In the genomic region with DNA sequence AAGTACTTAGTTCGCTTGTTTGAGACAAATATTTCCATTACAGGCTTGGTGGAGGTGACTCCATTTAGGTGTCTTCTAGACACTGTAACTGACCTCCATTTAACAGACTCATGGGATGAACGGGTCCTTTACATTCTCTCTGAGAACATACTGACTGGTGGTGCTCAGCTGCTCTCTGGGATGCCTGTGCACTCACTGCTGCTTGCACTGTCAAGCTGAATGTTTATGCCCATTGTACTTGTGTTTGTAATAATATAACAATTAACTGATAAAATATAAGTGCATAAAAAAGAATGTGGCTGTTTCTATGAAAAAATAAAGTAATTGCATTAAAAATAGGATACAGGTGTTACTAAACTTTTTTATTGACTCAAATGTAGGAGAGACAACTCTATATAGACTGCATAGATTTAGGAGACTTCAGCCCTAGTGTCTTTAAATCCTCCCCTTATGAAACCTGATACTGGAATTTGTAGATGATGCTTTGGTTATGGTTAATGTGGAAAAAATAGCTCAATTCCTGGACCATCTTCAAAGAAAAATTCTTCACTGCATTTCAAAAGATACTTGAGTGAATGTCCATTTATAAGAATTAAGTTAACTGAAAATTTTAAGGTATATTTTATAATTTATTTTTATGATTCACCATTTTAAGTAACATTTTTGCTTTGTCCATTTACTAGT, we compare ENCODE assay signal across 2 cellular contexts.
TF ChIP-seq lines count a peak whose summit lies in the region.

No MANE protein-coding gene starts in this region.

TF ChIP-seq in IMR-90, 13 proteins besides CTCF, POLR2A, EP300 and RAD21 (continued from another document):
- TF ChIP-seq MXI1 (IDR thresholded peaks at IDR 0.05; ENCODE audit: borderline replicate concordance, low read depth, low read length) = no peak
- TF ChIP-seq, protein P1, sequence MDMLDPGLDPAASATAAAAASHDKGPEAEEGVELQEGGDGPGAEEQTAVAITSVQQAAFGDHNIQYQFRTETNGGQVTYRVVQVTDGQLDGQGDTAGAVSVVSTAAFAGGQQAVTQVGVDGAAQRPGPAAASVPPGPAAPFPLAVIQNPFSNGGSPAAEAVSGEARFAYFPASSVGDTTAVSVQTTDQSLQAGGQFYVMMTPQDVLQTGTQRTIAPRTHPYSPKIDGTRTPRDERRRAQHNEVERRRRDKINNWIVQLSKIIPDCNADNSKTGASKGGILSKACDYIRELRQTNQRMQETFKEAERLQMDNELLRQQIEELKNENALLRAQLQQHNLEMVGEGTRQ (IDR thresholded peaks at IDR 0.05; ENCODE audit: low read depth, low read length) = no peak
- no peak for TF ChIP-seq MAZ (IDR thresholded peaks at IDR 0.05; ENCODE audit: borderline replicate concordance, low read depth, low read length)
- TF ChIP-seq MAFK (IDR thresholded peaks at IDR 0.05; ENCODE audit: low read depth, low read length) = no peak
- no peak for TF ChIP-seq RCOR1 (IDR thresholded peaks at IDR 0.05; ENCODE audit: insufficient replicate concordance, low read length)
- TF ChIP-seq, protein P2, sequence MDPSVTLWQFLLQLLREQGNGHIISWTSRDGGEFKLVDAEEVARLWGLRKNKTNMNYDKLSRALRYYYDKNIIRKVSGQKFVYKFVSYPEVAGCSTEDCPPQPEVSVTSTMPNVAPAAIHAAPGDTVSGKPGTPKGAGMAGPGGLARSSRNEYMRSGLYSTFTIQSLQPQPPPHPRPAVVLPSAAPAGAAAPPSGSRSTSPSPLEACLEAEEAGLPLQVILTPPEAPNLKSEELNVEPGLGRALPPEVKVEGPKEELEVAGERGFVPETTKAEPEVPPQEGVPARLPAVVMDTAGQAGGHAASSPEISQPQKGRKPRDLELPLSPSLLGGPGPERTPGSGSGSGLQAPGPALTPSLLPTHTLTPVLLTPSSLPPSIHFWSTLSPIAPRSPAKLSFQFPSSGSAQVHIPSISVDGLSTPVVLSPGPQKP (IDR thresholded peaks at IDR 0.05; ENCODE audit: borderline replicate concordance, low read depth, low read length) = no peak
- TF ChIP-seq CHD1 (IDR thresholded peaks at IDR 0.05; ENCODE audit: low read depth, low read length) = no peak
- TF ChIP-seq SMC3 (IDR thresholded peaks at IDR 0.05; ENCODE audit: low read depth, low read length) = no peak
- no peak for TF ChIP-seq CEBPB (IDR thresholded peaks at IDR 0.05; ENCODE audit: low read depth, low read length)
- no peak for TF ChIP-seq FOS (IDR thresholded peaks at IDR 0.05; ENCODE audit: low read depth, low read length)

TF ChIP-seq in WTC11, 78 proteins besides CTCF, POLR2A, EP300 and RAD21 (continued from another document):
- TF ChIP-seq NFE2L1 (CRISPR knock-in tag; IDR thresholded peaks at IDR 0.05) = no peak
- no peak for TF ChIP-seq ZNF423 (CRISPR knock-in tag; IDR thresholded peaks at IDR 0.05)
- no peak for TF ChIP-seq IRF2 (CRISPR knock-in tag; IDR thresholded peaks at IDR 0.05; ENCODE audit: borderline replicate concordance, low read depth)
- TF ChIP-seq, protein P3, sequence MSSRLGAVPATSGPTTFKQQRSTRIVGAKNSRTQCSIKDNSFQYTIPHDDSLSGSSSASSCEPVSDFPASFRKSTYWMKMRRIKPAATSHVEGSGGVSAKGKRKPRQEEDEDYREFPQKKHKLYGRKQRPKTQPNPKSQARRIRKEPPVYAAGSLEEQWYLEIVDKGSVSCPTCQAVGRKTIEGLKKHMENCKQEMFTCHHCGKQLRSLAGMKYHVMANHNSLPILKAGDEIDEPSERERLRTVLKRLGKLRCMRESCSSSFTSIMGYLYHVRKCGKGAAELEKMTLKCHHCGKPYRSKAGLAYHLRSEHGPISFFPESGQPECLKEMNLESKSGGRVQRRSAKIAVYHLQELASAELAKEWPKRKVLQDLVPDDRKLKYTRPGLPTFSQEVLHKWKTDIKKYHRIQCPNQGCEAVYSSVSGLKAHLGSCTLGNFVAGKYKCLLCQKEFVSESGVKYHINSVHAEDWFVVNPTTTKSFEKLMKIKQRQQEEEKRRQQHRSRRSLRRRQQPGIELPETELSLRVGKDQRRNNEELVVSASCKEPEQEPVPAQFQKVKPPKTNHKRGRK (CRISPR knock-in tag; IDR thresholded peaks at IDR 0.05; ENCODE audit: borderline replicate concordance) = no peak
- no peak for TF ChIP-seq ZNF671 (CRISPR knock-in tag; IDR thresholded peaks at IDR 0.05)
- no peak for TF ChIP-seq CREM (CRISPR knock-in tag; IDR thresholded peaks at IDR 0.05)
- TF ChIP-seq, protein P4, sequence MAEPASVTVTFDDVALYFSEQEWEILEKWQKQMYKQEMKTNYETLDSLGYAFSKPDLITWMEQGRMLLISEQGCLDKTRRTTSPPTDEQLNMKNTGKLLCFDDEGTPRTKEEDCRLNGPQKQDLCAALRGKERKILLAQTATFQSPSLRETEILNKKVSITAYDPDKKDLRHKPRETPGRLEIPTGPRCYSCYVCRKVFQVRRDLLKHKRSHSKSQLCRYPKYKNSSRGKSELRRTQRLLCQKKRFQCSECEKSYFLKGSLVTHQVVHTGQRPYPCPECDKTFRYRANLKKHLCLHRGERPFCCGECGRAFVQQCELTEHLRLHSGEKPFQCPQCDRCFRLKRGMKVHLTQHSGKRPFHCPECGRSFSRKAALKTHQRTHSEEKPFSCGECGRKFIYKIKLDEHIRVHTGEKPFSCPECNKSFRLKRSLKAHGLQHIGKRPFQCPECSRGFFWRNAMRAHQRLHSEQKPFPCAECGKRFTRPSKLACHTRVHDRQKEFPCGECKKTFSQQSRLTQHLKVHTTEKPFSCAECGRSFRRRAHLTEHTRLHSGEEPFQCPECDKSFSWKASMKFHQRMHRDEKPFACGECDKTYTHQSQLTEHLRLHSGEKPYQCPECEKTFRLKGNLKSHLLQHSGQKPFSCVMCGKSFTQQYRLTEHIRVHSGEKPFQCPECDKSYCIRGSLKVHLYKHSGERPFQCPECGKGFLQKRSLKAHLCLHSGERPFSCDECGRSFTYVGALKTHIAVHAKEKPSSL (CRISPR knock-in tag; conservative IDR thresholded peaks at IDR 0.05) = no peak
- TF ChIP-seq NR2C2 (CRISPR knock-in tag; IDR thresholded peaks at IDR 0.05) = no peak
- no peak for TF ChIP-seq MYBL2 (CRISPR knock-in tag; IDR thresholded peaks at IDR 0.05)
- no peak for TF ChIP-seq FOXJ3 (CRISPR knock-in tag; IDR thresholded peaks at IDR 0.05; ENCODE audit: borderline replicate concordance)
- TF ChIP-seq NFYB (CRISPR knock-in tag; conservative IDR thresholded peaks at IDR 0.05; ENCODE audit: low read depth) = no peak
- TF ChIP-seq ETV6 (CRISPR knock-in tag; IDR thresholded peaks at IDR 0.05) = no peak
- TF ChIP-seq TEAD1 (CRISPR knock-in tag; IDR thresholded peaks at IDR 0.05) = no peak
- no peak for TF ChIP-seq ZNF121 (CRISPR knock-in tag; IDR thresholded peaks at IDR 0.05)
- no peak for TF ChIP-seq ZNF263 (CRISPR knock-in tag; IDR thresholded peaks at IDR 0.05; ENCODE audit: low read depth)
- TF ChIP-seq, protein P5, sequence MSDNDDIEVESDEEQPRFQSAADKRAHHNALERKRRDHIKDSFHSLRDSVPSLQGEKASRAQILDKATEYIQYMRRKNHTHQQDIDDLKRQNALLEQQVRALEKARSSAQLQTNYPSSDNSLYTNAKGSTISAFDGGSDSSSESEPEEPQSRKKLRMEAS (CRISPR knock-in tag; IDR thresholded peaks at IDR 0.05) = no peak
- TF ChIP-seq, protein P6, sequence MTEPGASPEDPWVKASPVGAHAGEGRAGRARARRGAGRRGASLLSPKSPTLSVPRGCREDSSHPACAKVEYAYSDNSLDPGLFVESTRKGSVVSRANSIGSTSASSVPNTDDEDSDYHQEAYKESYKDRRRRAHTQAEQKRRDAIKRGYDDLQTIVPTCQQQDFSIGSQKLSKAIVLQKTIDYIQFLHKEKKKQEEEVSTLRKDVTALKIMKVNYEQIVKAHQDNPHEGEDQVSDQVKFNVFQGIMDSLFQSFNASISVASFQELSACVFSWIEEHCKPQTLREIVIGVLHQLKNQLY (CRISPR knock-in tag; IDR thresholded peaks at IDR 0.05) = no peak
